ENCODE assay signal across 11 cellular contexts in genomic region chr6:3887150-3887700, GRCh38. TPM values are rescaled to one million over a fixed set of nuclear protein-coding genes. Genes with fewer than 3 reads are reported as not detected.
DNase-seq lines count a peak whose midpoint lies in the region; ATAC-seq and TF ChIP-seq lines count a peak whose summit lies in the region.
"Had no signal": no experiment of that assay in that cellular context is flagged by ENCODE, and none has a peak within 500 bp of the region (broad histone marks: within the 10 kb centered on the region; RNA-seq: fewer than 3 reads in every experiment).

No MANE protein-coding gene starts in this region.

- no peak overlapping the region for H3K27ac Mint-ChIP-seq in immature natural killer cell

- peaks cover 1 to 3% (median 2%) of the 10 kb centered on the region in 3 donors for H3K27me3 Mint-ChIP-seq in immature natural killer cell (ENCODE audit: low read depth in 3 of 3)

- H3K4me1 Mint-ChIP-seq in immature natural killer cell, result no peaks in the 10 kb centered on the region

- ATAC-seq in gastroesophageal sphincter (no peak), GM18873 (IDR thresholded peaks at IDR 0.05; ENCODE audit: low FRiP score, unreplicated experiment) (no peak)

- TF ChIP-seq EP300 in gastroesophageal sphincter (IDR thresholded peaks at IDR 0.05) (no peak), sigmoid colon (IDR thresholded peaks at IDR 0.05) (no peak)

- WGBS in gastroesophageal sphincter (ENCODE audit: low coverage in 1 of 2), 2 donors, result 21 to 33% methylated on average over 6 to 8 of the region's 9 CpGs
- WGBS in sigmoid colon, 2 donors, result 52 to 68% methylated on average over 9 of the region's 9 CpGs

- H3K27me3 ChIP-seq in gastroesophageal sphincter, result no peaks in the 10 kb centered on the region
- H3K27me3 ChIP-seq in sigmoid colon, result no peaks in the 10 kb centered on the region

- H3K4me1 ChIP-seq in gastroesophageal sphincter, result peaks cover 0 to 41% (median 11%) of the 10 kb centered on the region in 3 donors
- H3K4me1 ChIP-seq in sigmoid colon, result peaks cover 0 to 12% (median 4%) of the 10 kb centered on the region in 4 donors

- CTCF ChIA-PET in GM10248 (lab: Yijun Ruan, JAX), result interaction anchor here (0.9 to 2.3 kb wide), 11 partner anchors 10 to 146 kb away, joined by 3 to 15 read pairs (median 4); partner anchors contain the start of gene FAM50B

- TF ChIP-seq POLR2A in gastroesophageal sphincter (IDR thresholded peaks at IDR 0.05) (no peak), sigmoid colon (IDR thresholded peaks at IDR 0.05) (no peak)

- in situ Hi-C loops in SK-MEL-5 (cut with HindIII; ENCODE audit: low pct_unique_long_range_greater_than_20kb, low sequenced_read_pairs), result no loop called here

- no peak for TF ChIP-seq CTCF in GM10248 (IDR thresholded peaks at IDR 0.05; ENCODE audit: control extremely low read depth, extremely low read depth, low read depth, missing control alignments)
- TF ChIP-seq CTCF in gastroesophageal sphincter (IDR thresholded peaks at IDR 0.05), result peak; percentile 11 to 61 (median 44)
- TF ChIP-seq CTCF in sigmoid colon (IDR thresholded peaks at IDR 0.05), result peak in 3 of 4 experiments; percentile 13 to 47 (median 46)

- H3K9me3 Mint-ChIP-seq in immature natural killer cell, result no peaks in the 10 kb centered on the region

- H3K27ac ChIP-seq in gastroesophageal sphincter, result no peak overlapping the region
- H3K27ac ChIP-seq in sigmoid colon, result no peak overlapping the region

- intact Hi-C loops in sigmoid colon (cut with DNase I), result loop anchor here (1.0 kb wide), 1 partner anchor 145 kb away; no protein-coding TSS in a partner anchor

- no peaks in the 10 kb centered on the region for H3K9me3 ChIP-seq in gastroesophageal sphincter
- no peaks in the 10 kb centered on the region for H3K9me3 ChIP-seq in sigmoid colon

- H3K4me3 ChIP-seq in gastroesophageal sphincter, result no peak overlapping the region
- no peak overlapping the region for H3K4me3 ChIP-seq in sigmoid colon

- DNase-seq in GM10248 (ENCODE audit: extremely low spot score) (peak; percentile 27), SK-MEL-5 (ENCODE audit: low read depth, low spot score) (peak; percentile 43), sigmoid colon (no peak), SIG-M5 treated with dmso at 0.1 percent for 504 hours (lab: John Stamatoyannopoulos, UW; ENCODE audit: unreplicated experiment) (no peak), immature natural killer cell (no peak), NCI-H1417 (lab: John Stamatoyannopoulos, UW) (no peak)
- DNase-seq: activated CD4-positive, alpha-beta T cell treated with anti-CD3 and anti-CD28 coated beads for 4 hours; NCI-H1436 treated with DMSO at 0.1 percent for 48 hours; stimulated activated CD4-positive, alpha-beta T cell treated with anti-CD3 and anti-CD28 coated beads, Interleukin-4, amount 100 ng/mL, for 1 hour had no signal

- H3K4me3 Mint-ChIP-seq in immature natural killer cell, result no peak overlapping the region

- POLR2A ChIA-PET in GM10248 (lab: Yijun Ruan, JAX), result no interaction called here

- no peaks in the 10 kb centered on the region for H3K36me3 ChIP-seq in gastroesophageal sphincter
- H3K36me3 ChIP-seq in sigmoid colon, result no peaks in the 10 kb centered on the region

- H3K36me3 Mint-ChIP-seq in immature natural killer cell, result no peaks in the 10 kb centered on the region

RNA-seq across cellular contexts. Expression of gene FAM50B, which starts 38.1 kb away (rescaled TPM):
- total RNA-seq in SK-MEL-5 (2014; rRNA removed; shearing (Covaris generic)), result 14.4 and 16.7 TPM in 2 replicates
- polyA plus RNA-seq in SK-MEL-5 (2015; cell fraction: cytosol; rRNA removed), result 31.1 and 34.6 TPM in 2 replicates
- 3.4 and 7.0 TPM in 2 replicates for polyA plus RNA-seq in SK-MEL-5 (2015; cell fraction: nucleus; rRNA removed)
- 10 to 100 TPM; 14.7 to 23.7 (median 18.8) TPM for total RNA-seq in gastroesophageal sphincter
- total RNA-seq in sigmoid colon, result 10 to 100 TPM in 3 of 4 donors, 1 to 10 TPM in 1; 9.6 to 16.1 (median 13.3) TPM
- 1 to 10 TPM; 2.5 to 8.4 (median 5.4) TPM for polyA plus RNA-seq in sigmoid colon
- polyA plus RNA-seq in immature natural killer cell, result 10 to 100 TPM in 1 of 3 donors, 1 to 10 TPM in 2; 3.9 to 15.9 (median 4.2) TPM

Comparison
In these comparisons a context has a peak if more than half of its experiments do, and no peak if none do; other contexts are left out.
1. DNase-seq: peak in GM10248 (single experiment) and SK-MEL-5 (single experiment); none in sigmoid colon (single experiment), SIG-M5 treated with dmso at 0.1 percent for 504 hours (single experiment), immature natural killer cell (0 of 3) and NCI-H1417 (0 of 3).